15 cellular contexts compared by ENCODE assay signal in genomic region chr13:64551755-64552154, GRCh38.
A peak's percentile ranks its signal among the peaks of the same experiment; 100 is the strongest.
DNase-seq lines count a peak whose midpoint lies in the region; ATAC-seq, FAIRE-seq and TF ChIP-seq lines count a peak whose summit lies in the region.
"Had no signal": no experiment of that assay in that cellular context is flagged by ENCODE, and none has a peak within 500 bp of the region (broad histone marks: within the 10 kb centered on the region; RNA-seq: fewer than 3 reads in every experiment).

No MANE protein-coding gene starts in this region.

- TF ChIP-seq CTCF in astrocyte (IDR thresholded peaks at IDR 0.05; ENCODE audit: insufficient read depth, low read depth, low read length) = no peak
- no peak for TF ChIP-seq CTCF in WTC11 (IDR thresholded peaks at IDR 0.05)

- H4K20me1 ChIP-seq in astrocyte (ENCODE audit: insufficient read depth, low read length) = no peaks in the 10 kb centered on the region

- no peaks in the 10 kb centered on the region for H3K36me3 ChIP-seq in astrocyte (ENCODE audit: insufficient read depth, low read length)
- H3K36me3 ChIP-seq: thoracic aorta had no signal

- H3K36me3 Mint-ChIP-seq in astrocyte (ENCODE audit: low read depth, unreplicated experiment) = no peaks in the 10 kb centered on the region
- peaks cover 19% of the 10 kb centered on the region for H3K36me3 Mint-ChIP-seq in WTC11
- H3K36me3 Mint-ChIP-seq: CD8-positive, alpha-beta memory T cell had no signal

- H3K9ac ChIP-seq in astrocyte (ENCODE audit: low read length) = no peak overlapping the region

- CTCF ChIA-PET in WTC11 (lab: Charles Lee) = no interaction called here

- H3K27me3 ChIP-seq in astrocyte (ENCODE audit: insufficient read depth, low read length) = no peaks in the 10 kb centered on the region
- H3K27me3 ChIP-seq: body of pancreas had no signal

- H3K4me3 Mint-ChIP-seq in astrocyte (ENCODE audit: unreplicated experiment) (no peak overlapping the region), WTC11 (no peak overlapping the region)
- H3K4me3 Mint-ChIP-seq: activated CD4-positive, alpha-beta memory T cell treated with anti-CD3 and anti-CD28 coated beads, Interleukin-2, amount 10 ng/mL, durations not matched to agents 7 days and 5 days; CD8-positive, alpha-beta memory T cell had no signal

- H3K4me1 Mint-ChIP-seq in astrocyte (ENCODE audit: low read depth, unreplicated experiment) (peaks cover 3% of the 10 kb centered on the region), WTC11 (no peaks in the 10 kb centered on the region)
- H3K4me1 Mint-ChIP-seq: activated CD4-positive, alpha-beta memory T cell treated with anti-CD3 and anti-CD28 coated beads, Interleukin-2, amount 10 ng/mL, durations not matched to agents 7 days and 5 days; CD8-positive, alpha-beta memory T cell had no signal

- H3K4me3 ChIP-seq in astrocyte (ENCODE audit: insufficient read depth, low read depth, low read length) = no peak overlapping the region
- H3K4me3 ChIP-seq: body of pancreas, thoracic aorta had no signal

- DNase-seq in EH (ENCODE audit: low read depth) (peak; percentile 81), NCI-H146 (lab: John Stamatoyannopoulos, UW) (peak; percentile 32), astrocyte (ENCODE audit: low read depth) (peak; percentile 79), iris pigment epithelial cell (ENCODE audit: low read depth) (peak; percentile 88), WTC11 (ENCODE audit: low spot score) (no peak), NCI-H2107 treated with DMSO at 0.1 percent for 48 hours (lab: John Stamatoyannopoulos, UW; ENCODE audit: unreplicated experiment) (no peak), HUDEP-2 (lab: John Stamatoyannopoulos, UW; ENCODE audit: unreplicated experiment in 76 of 76) (no peak)
- DNase-seq: activated CD4-positive, alpha-beta memory T cell treated with anti-CD3 and anti-CD28 coated beads, Interleukin-2, amount 10 ng/mL, durations not matched to agents 7 days and 5 days; body of pancreas; CD8-positive, alpha-beta memory T cell; NCI-H2081 had no signal

- H3K4me2 ChIP-seq in astrocyte (ENCODE audit: low read length) = no peak overlapping the region

- H3K27me3 Mint-ChIP-seq in astrocyte (ENCODE audit: low read depth, unreplicated experiment) = no peaks in the 10 kb centered on the region
- H3K27me3 Mint-ChIP-seq in WTC11 (ENCODE audit: low read depth) = no peaks in the 10 kb centered on the region
- H3K27me3 Mint-ChIP-seq: activated CD4-positive, alpha-beta memory T cell treated with anti-CD3 and anti-CD28 coated beads, Interleukin-2, amount 10 ng/mL, durations not matched to agents 7 days and 5 days; CD8-positive, alpha-beta memory T cell had no signal

- no peaks in the 10 kb centered on the region for H3K9me3 ChIP-seq in astrocyte (ENCODE audit: insufficient read depth, low read depth, low read length)
- H3K9me3 ChIP-seq: body of pancreas, thoracic aorta had no signal

- H3K9me3 Mint-ChIP-seq in astrocyte (ENCODE audit: unreplicated experiment) (no peaks in the 10 kb centered on the region), WTC11 (peaks cover 30% of the 10 kb centered on the region)

- no peak overlapping the region for H3K27ac Mint-ChIP-seq in astrocyte (ENCODE audit: unreplicated experiment)
- no peak overlapping the region for H3K27ac Mint-ChIP-seq in WTC11
- H3K27ac Mint-ChIP-seq: activated CD4-positive, alpha-beta memory T cell treated with anti-CD3 and anti-CD28 coated beads, Interleukin-2, amount 10 ng/mL, durations not matched to agents 7 days and 5 days; activated T-helper 2 cell treated with anti-CD3 and anti-CD28 coated beads, Interferon-gamma antibody, Interleukin-2, Interleukin-4, amounts not matched to agents 10 μg/mL and 5 μg/mL and 100 μg/mL, durations not matched to agents 14 hours and 24 hours and 36 hours; CD8-positive, alpha-beta memory T cell had no signal

- ATAC-seq in WTC11 (no peak), GM18907 (IDR thresholded peaks at IDR 0.05; ENCODE audit: unreplicated experiment) (no peak)
- ATAC-seq: body of pancreas, Panc1 had no signal

- POLR2A ChIA-PET in WTC11 (lab: Charles Lee) = no interaction called here

- H3K79me2 ChIP-seq in astrocyte (ENCODE audit: insufficient read depth, low read length) = no peaks in the 10 kb centered on the region

- FAIRE-seq in astrocyte (lab: Jason Lieb, UNC) = peak; percentile 89

- H2AFZ ChIP-seq in astrocyte (ENCODE audit: low read depth, low read length) = no peak overlapping the region

- no peaks in the 10 kb centered on the region for H3K4me1 ChIP-seq in astrocyte (ENCODE audit: insufficient read depth, low read length)
- H3K4me1 ChIP-seq: body of pancreas had no signal

- peak overlapping the region; percentile 0 for H3K27ac ChIP-seq in astrocyte (ENCODE audit: low read depth, low read length)
- H3K27ac ChIP-seq: body of pancreas, thoracic aorta had no signal

TF ChIP-seq in WTC11, 78 proteins besides CTCF, POLR2A, EP300 and RAD21 (continues in another document):
- TF ChIP-seq IRF2 (CRISPR knock-in tag; IDR thresholded peaks at IDR 0.05; ENCODE audit: borderline replicate concordance, low read depth) (no peak), MXD4 (CRISPR knock-in tag; IDR thresholded peaks at IDR 0.05; ENCODE audit: borderline replicate concordance) (no peak), ZSCAN18 (CRISPR knock-in tag; IDR thresholded peaks at IDR 0.05) (no peak), TEAD4 (CRISPR knock-in tag; IDR thresholded peaks at IDR 0.05) (no peak), SOX15 (CRISPR knock-in tag; IDR thresholded peaks at IDR 0.05) (no peak), AR (CRISPR knock-in tag; IDR thresholded peaks at IDR 0.05) (no peak), TEAD1 (CRISPR knock-in tag; IDR thresholded peaks at IDR 0.05) (no peak), AFF4 (CRISPR knock-in tag; IDR thresholded peaks at IDR 0.05; ENCODE audit: borderline replicate concordance) (no peak), NR2C2 (CRISPR knock-in tag; IDR thresholded peaks at IDR 0.05) (no peak), FOXJ3 (CRISPR knock-in tag; IDR thresholded peaks at IDR 0.05; ENCODE audit: borderline replicate concordance) (no peak), MAX (CRISPR knock-in tag; IDR thresholded peaks at IDR 0.05) (no peak), ETV6 (CRISPR knock-in tag; IDR thresholded peaks at IDR 0.05) (no peak)

Comparison
In these comparisons a context has a peak if more than half of its experiments do, and no peak if none do; other contexts are left out.
1. DNase-seq: peak in EH (single experiment), NCI-H146 (single experiment), astrocyte (single experiment) and iris pigment epithelial cell (single experiment); none in WTC11 (single experiment), NCI-H2107 treated with DMSO at 0.1 percent for 48 hours (single experiment) and HUDEP-2 (0 of 76).